Comparison of ENCODE assay signal across 8 cellular contexts in genomic region chr6:32047855-32048766, GRCh38. TPM values are rescaled to one million over a fixed set of nuclear protein-coding genes. Genes with fewer than 3 reads are reported as not detected.
DNase-seq lines count a peak whose midpoint lies in the region; ATAC-seq and TF ChIP-seq lines count a peak whose summit lies in the region.

No MANE protein-coding gene starts in this region.

- no peaks in the 10 kb centered on the region for H3K9me3 Mint-ChIP-seq in natural killer cell

- WGBS in esophagus muscularis mucosa, result 55% methylated on average over 27 of the region's 42 CpGs

- ATAC-seq in natural killer cell (peak; percentile 69 to 97 (median 89)), HG02763 (IDR thresholded peaks at IDR 0.05; ENCODE audit: unreplicated experiment) (no peak)

- H3K36me3 ChIP-seq in esophagus muscularis mucosa, result peaks cover 0 to 54% (median 11%) of the 10 kb centered on the region in 4 donors

- TF ChIP-seq EP300 in esophagus muscularis mucosa (IDR thresholded peaks at IDR 0.05), result no peak

- no peaks in the 10 kb centered on the region for H3K36me3 Mint-ChIP-seq in natural killer cell

- no peaks in the 10 kb centered on the region for H3K9me3 ChIP-seq in esophagus muscularis mucosa

- no peak overlapping the region for H3K27ac Mint-ChIP-seq in natural killer cell

- no peak for TF ChIP-seq POLR2A in esophagus muscularis mucosa (IDR thresholded peaks at IDR 0.05; ENCODE audit: low read depth)

- peaks cover 28 to 37% (median 32%) of the 10 kb centered on the region in 4 donors for H3K4me1 ChIP-seq in esophagus muscularis mucosa

- H3K27me3 Mint-ChIP-seq in natural killer cell (ENCODE audit: low read depth in 2 of 2), result peaks cover 0 to 5% of the 10 kb centered on the region in 2 donors

- peak overlapping the region; percentile 74 to 87 (median 80) for H3K27ac ChIP-seq in esophagus muscularis mucosa (replicated peaks in 1 of 4)

- H3K4me3 ChIP-seq in esophagus muscularis mucosa, result peak overlapping the region in 1 of 4 donors; percentile 9

- peak; percentile 95 for TF ChIP-seq CTCF in GM12874 (IDR thresholded peaks at IDR 0.05; ENCODE audit: insufficient read depth, low read depth, low read length)
- TF ChIP-seq CTCF in esophagus muscularis mucosa (IDR thresholded peaks at IDR 0.05), result peak; percentile 80 to 93 (median 81)
- peak; percentile 87 for TF ChIP-seq CTCF in natural killer cell (IDR thresholded peaks at IDR 0.05)

- peaks cover 0 to 7% of the 10 kb centered on the region in 2 donors for H3K4me1 Mint-ChIP-seq in natural killer cell

- peak overlapping the region; percentile 9 for H3K4me3 Mint-ChIP-seq in natural killer cell

- intact Hi-C loops in esophagus muscularis mucosa (cut with DNase I), result no loop called here
- intact Hi-C loops in natural killer cell (cut with micrococcal nuclease), result no loop called here

- DNase-seq in A172 (ENCODE audit: low spot score), result peak; percentile 66
- DNase-seq in NOMO-1 (lab: John Stamatoyannopoulos, UW; ENCODE audit: unreplicated experiment in 2 of 2), result peak; percentile 21 to 37
- DNase-seq in activated T-cell treated with anti-CD3 and anti-CD28 coated beads for 24 hours (ENCODE audit: low read depth), result peak; percentile 51
- DNase-seq in esophagus muscularis mucosa (ENCODE audit: extremely low spot score), result no peak
- DNase-seq in natural killer cell, result peak; percentile 71
- peak in 5 of 6 experiments; percentile 13 to 69 (median 51) for DNase-seq in stimulated activated naive CD4-positive, alpha-beta T cell (lab: John Stamatoyannopoulos, UW)

- no peaks in the 10 kb centered on the region for H3K27me3 ChIP-seq in esophagus muscularis mucosa

RNA-seq across cellular contexts. Expression of gene CYP21A2, which starts 9.9 kb away (rescaled TPM):
- 0.05 TPM in 1 of 2 replicates, not detected in the other for total RNA-seq in A172 (2014; rRNA removed; shearing (Covaris generic))
- total RNA-seq in esophagus muscularis mucosa, result 1 to 10 TPM in 3 of 4 donors, under 1 TPM in 1; 0.33 to 3.7 (median 1.9) TPM
- under 1 TPM in 2 of 3 donors, not detected in 1; 0.28 to 0.43 TPM for total RNA-seq in natural killer cell

RNA-seq across cellular contexts. Expression of gene C4B, which starts 33.5 kb away (rescaled TPM):
- 0.62 and 2.5 TPM in 2 replicates for total RNA-seq in A172 (2014; rRNA removed; shearing (Covaris generic))
- total RNA-seq in esophagus muscularis mucosa (100 to 1,000 TPM in 1 of 4 donors, 10 to 100 TPM in 3; 45.3 to 203 (median 75.8) TPM), natural killer cell (1 to 10 TPM; 4.0 to 5.1 (median 4.6) TPM)

Comparison
In these comparisons a context has a peak if more than half of its experiments do, and no peak if none do; other contexts are left out.
1. RNA of gene C4B, which starts 33.5 kb away (total RNA-seq): 45.3 to 203 TPM in esophagus muscularis mucosa; 4.0 to 5.1 TPM in natural killer cell and 0.62 to 2.5 TPM in A172; every median in the first group is over 4 times any median in the second.
2. Peak in every context shown above with its lines, with median percentiles within 50 percentile points of each other: CTCF ChIP-seq.